ENCODE assay signal across 1 cellular context in the genomic region with DNA sequence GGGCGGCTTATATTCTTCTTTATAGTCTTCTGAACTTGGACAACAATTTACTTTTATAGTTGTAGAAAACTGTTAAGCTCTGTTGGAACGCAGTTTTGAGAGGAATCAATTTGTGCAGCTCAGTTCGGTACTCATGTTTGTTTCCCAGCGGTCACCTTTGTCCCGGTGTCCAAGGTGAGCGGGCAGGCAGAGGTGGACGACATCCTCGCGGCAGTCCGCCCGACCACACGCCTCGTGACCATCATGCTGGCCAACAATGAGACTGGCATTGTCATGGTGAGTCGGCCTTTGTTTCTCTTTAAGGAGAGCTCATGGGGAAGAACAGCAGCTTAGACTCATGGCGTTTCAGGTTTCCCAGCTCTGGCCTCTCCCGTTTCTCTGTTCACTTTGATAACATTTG.
TF ChIP-seq lines count a peak whose summit lies in the region.

No MANE protein-coding gene starts in this region.

TF ChIP-seq in GM23338, 12 proteins besides CTCF, POLR2A, EP300 and RAD21 (continued from another document):
- TF ChIP-seq, protein P1, sequence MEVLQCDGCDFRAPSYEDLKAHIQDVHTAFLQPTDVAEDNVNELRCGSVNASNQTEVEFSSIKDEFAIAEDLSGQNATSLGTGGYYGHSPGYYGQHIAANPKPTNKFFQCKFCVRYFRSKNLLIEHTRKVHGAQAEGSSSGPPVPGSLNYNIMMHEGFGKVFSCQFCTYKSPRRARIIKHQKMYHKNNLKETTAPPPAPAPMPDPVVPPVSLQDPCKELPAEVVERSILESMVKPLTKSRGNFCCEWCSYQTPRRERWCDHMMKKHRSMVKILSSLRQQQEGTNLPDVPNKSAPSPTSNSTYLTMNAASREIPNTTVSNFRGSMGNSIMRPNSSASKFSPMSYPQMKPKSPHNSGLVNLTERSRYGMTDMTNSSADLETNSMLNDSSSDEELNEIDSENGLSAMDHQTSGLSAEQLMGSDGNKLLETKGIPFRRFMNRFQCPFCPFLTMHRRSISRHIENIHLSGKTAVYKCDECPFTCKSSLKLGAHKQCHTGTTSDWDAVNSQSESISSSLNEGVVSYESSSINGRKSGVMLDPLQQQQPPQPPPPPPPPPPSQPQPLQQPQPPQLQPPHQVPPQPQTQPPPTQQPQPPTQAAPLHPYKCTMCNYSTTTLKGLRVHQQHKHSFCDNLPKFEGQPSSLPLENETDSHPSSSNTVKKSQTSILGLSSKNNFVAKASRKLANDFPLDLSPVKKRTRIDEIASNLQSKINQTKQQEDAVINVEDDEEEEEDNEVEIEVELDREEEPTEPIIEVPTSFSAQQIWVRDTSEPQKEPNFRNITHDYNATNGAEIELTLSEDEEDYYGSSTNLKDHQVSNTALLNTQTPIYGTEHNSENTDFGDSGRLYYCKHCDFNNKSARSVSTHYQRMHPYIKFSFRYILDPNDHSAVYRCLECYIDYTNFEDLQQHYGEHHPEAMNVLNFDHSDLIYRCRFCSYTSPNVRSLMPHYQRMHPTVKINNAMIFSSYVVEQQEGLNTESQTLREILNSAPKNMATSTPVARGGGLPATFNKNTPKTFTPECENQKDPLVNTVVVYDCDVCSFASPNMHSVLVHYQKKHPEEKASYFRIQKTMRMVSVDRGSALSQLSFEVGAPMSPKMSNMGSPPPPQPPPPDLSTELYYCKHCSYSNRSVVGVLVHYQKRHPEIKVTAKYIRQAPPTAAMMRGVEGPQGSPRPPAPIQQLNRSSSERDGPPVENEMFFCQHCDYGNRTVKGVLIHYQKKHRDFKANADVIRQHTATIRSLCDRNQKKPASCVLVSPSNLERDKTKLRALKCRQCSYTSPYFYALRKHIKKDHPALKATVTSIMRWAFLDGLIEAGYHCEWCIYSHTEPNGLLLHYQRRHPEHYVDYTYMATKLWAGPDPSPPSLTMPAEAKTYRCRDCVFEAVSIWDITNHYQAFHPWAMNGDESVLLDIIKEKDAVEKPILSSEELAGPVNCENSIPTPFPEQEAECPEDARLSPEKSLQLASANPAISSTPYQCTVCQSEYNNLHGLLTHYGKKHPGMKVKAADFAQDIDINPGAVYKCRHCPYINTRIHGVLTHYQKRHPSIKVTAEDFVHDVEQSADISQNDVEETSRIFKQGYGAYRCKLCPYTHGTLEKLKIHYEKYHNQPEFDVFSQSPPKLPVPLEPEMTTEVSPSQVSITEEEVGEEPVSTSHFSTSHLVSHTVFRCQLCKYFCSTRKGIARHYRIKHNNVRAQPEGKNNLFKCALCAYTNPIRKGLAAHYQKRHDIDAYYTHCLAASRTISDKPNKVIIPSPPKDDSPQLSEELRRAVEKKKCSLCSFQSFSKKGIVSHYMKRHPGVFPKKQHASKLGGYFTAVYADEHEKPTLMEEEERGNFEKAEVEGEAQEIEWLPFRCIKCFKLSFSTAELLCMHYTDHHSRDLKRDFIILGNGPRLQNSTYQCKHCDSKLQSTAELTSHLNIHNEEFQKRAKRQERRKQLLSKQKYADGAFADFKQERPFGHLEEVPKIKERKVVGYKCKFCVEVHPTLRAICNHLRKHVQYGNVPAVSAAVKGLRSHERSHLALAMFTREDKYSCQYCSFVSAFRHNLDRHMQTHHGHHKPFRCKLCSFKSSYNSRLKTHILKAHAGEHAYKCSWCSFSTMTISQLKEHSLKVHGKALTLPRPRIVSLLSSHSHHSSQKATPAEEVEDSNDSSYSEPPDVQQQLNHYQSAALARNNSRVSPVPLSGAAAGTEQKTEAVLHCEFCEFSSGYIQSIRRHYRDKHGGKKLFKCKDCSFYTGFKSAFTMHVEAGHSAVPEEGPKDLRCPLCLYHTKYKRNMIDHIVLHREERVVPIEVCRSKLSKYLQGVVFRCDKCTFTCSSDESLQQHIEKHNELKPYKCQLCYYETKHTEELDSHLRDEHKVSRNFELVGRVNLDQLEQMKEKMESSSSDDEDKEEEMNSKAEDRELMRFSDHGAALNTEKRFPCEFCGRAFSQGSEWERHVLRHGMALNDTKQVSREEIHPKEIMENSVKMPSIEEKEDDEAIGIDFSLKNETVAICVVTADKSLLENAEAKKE (CRISPR knock-in tag; IDR thresholded peaks at IDR 0.05): no peak
- no peak for TF ChIP-seq NANOG (IDR thresholded peaks at IDR 0.05; ENCODE audit: borderline replicate concordance)
